In the genomic region with DNA sequence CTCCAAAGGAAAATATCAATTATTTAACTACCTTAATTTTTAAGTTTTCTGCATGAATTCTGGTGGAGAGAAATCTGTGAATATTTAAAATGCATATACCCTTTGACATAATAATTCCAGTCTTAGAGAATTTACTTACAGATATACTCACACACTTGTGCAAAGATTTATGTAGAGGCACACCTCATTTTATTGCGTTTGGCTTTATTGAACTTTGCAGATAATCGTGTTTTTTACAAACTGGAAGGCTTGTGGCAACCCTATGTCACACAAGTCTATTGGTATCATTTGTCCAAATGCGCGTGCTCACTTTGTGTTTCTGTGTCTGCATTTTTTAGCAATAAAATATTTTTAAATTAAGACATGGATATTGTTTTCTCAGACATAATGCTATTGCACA, we compare ENCODE assay signal across 8 cellular contexts.
"Had no signal": no experiment of that assay in that cellular context is flagged by ENCODE, and none has a peak within 500 bp of the region (broad histone marks: within the 10 kb centered on the region; RNA-seq: fewer than 3 reads in every experiment).

No MANE protein-coding gene starts in this region.

- ATAC-seq: GM12878 had no signal

- DNase-seq: GDM1, GF-D8 had no signal

- FAIRE-seq: G401.6, GM12878, GM12891, GM12892, GM18507, GM19239 had no signal

- H3K4me3 ChIP-seq: GM12878 had no signal
